In the genomic region with DNA sequence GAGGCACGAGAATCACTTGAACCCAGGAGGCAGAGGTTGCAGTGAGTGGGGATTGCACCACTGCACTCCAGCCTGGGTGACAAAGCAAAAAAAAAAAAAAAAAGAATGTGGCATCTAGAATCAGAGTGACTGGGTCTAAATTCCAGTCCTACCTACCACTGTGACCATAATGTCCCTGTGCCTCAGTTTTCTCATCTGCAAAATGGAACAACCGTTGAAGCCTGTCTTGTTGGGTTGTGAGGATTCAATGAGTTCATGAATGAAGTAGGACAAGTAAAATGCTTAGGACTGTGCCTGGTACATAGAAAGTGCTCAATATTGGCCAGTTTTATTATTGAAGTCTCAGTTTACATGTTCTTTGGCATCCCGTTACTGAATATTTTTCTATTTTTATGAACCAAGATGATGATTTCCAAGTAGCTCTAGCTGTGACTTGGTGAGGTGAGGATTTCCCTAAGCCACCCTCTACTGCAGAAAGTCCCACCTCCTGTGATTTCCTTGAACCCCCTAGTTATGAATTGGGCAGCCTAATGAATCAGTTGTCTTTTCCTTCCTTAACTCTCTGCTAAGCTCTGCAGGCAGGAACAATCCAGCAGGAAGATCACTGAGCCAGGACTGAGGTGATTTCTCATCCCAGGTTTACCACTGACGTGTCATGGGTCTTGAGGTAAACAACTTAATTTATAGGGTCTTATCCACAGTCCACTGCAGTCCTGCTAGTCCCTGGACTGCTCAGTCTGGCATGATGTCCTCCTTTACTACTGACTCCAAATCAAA, we compare ENCODE assay signal across 1 cellular context.
TF ChIP-seq lines count a peak whose summit lies in the region.

No MANE protein-coding gene starts in this region.

TF ChIP-seq in HepG2, 621 proteins besides CTCF, POLR2A, EP300 and RAD21:
- TF ChIP-seq KDM1A (CRISPR knock-in tag; IDR thresholded peaks at IDR 0.05) (peak; percentile 88), RCOR2 (CRISPR knock-in tag; IDR thresholded peaks at IDR 0.05) (peak; percentile 42; the same call in 1 of the 2 replicates), ZNF629 (CRISPR knock-in tag; conservative IDR thresholded peaks at IDR 0.05) (peak; percentile 98), NR2C2 (CRISPR knock-in tag; IDR thresholded peaks at IDR 0.05; ENCODE audit: borderline replicate concordance) (no peak), ZMYM3 (CRISPR knock-in tag; IDR thresholded peaks at IDR 0.05) (0 out of 2 replicates have a peak, but pooled peaks have one; percentile 30), ZFP90 (CRISPR knock-in tag; IDR thresholded peaks at IDR 0.05; ENCODE audit: borderline replicate concordance) (0 out of 2 replicates have a peak, but pooled peaks have one; percentile 8), BRD4 (CRISPR knock-in tag; IDR thresholded peaks at IDR 0.05) (no peak), CHD4 (IDR thresholded peaks at IDR 0.05; ENCODE audit: borderline replicate concordance, low read length) (peak; percentile 77)
